In genomic region chr5:139439013-139439903, GRCh38 we compare ENCODE assay signal across 8 cellular contexts. TPM values are rescaled to one million over a fixed set of nuclear protein-coding genes. Genes with fewer than 3 reads are reported as not detected.
DNase-seq lines count a peak whose midpoint lies in the region; ATAC-seq and TF ChIP-seq lines count a peak whose summit lies in the region.

Gene DNAJC18, minus strand, starts transcription at chr5:139439525. Its CDS starts 80 bp downstream, at chr5:139439445.

- no peak for TF ChIP-seq CTCF in AG04450 (IDR thresholded peaks at IDR 0.05; ENCODE audit: low read depth, low read length)
- TF ChIP-seq CTCF in activated B cell treated with CpG ODN at 0.5 μM for 24 hours (IDR thresholded peaks at IDR 0.05): no peak
- no peak for TF ChIP-seq CTCF in cardiac fibroblast (IDR thresholded peaks at IDR 0.05; ENCODE audit: low read depth, low read length)
- peak in 2 of 11 experiments; percentile 3 to 29 for TF ChIP-seq CTCF in spleen (IDR thresholded peaks at IDR 0.05 in 8 of 11, conservative IDR thresholded peaks at IDR 0.05 in 3 of 11)

- peaks cover 7% of the 10 kb centered on the region for H3K36me3 Mint-ChIP-seq in activated B cell treated with CpG ODN at 0.5 μM for 24 hours (ENCODE audit: low read depth)

- peak; percentile 78 for DNase-seq in AG04450 (ENCODE audit: low read depth, low spot score)
- peak; percentile 97 for DNase-seq in NCI-H345 (lab: John Stamatoyannopoulos, UW)
- DNase-seq in activated B cell treated with CpG ODN at 0.5 μM for 24 hours: peak; percentile 87
- DNase-seq in cardiac fibroblast (ENCODE audit: low read depth in 2 of 2): peak; percentile 89 to 95
- peak; percentile 98 for DNase-seq in iPS-NIHi7 (ENCODE audit: extremely low spot score)
- peak; percentile 98 for DNase-seq in spleen

- peak within 1 kb of the TSS; percentile 99 for H3K4me3 Mint-ChIP-seq in activated B cell treated with CpG ODN at 0.5 μM for 24 hours

- peak within 1 kb of the TSS; percentile 99 for H3K27ac Mint-ChIP-seq in activated B cell treated with CpG ODN at 0.5 μM for 24 hours

- peaks cover 0 to 21% (median 0%) of the 10 kb centered on the region in 6 donors for H3K36me3 ChIP-seq in spleen

- H3K27me3 Mint-ChIP-seq in activated B cell treated with CpG ODN at 0.5 μM for 24 hours: no peaks in the 10 kb centered on the region

- H3K27ac ChIP-seq in AG04450 (ENCODE audit: low read depth, low read length): peak within 1 kb of the TSS; percentile 89
- H3K27ac ChIP-seq in spleen: peak within 1 kb of the TSS; percentile 91 to 99 (median 98)

- H3K4me3 ChIP-seq in AG04450 (ENCODE audit: low read depth, low read length): peak within 1 kb of the TSS; percentile 95
- H3K4me3 ChIP-seq in cardiac fibroblast (replicated peaks in 1 of 2; ENCODE audit: low read depth in 2 of 2, low read length in 2 of 2): peak within 1 kb of the TSS; percentile 93 to 95
- H3K4me3 ChIP-seq in spleen: peak within 1 kb of the TSS; percentile 58 to 87 (median 71)

- peaks cover 7 to 36% (median 14%) of the 10 kb centered on the region in 6 donors for H3K4me1 ChIP-seq in spleen

- CTCF ChIA-PET in AG04450 (lab: Charles Lee) (interaction anchor here (0.6 to 3.4 kb wide), 3 partner anchors 17 to 194 kb away, joined by 3 to 14 read pairs (median 5); no protein-coding TSS in a partner anchor), activated B cell treated with CpG ODN at 0.5 μM for 24 hours (lab: Charles Lee) (interaction anchor here (0.9 to 3.3 kb wide), 8 partner anchors 9 to 326 kb away, joined by 3 to 16 read pairs (median 3); partner anchors contain the start of gene PAIP2)

- no peaks in the 10 kb centered on the region for H3K9me3 Mint-ChIP-seq in activated B cell treated with CpG ODN at 0.5 μM for 24 hours

- 3 to 10% (median 4%) methylated on average over 22 to 49 of the region's 49 CpGs for WGBS in spleen, 5 donors

- ATAC-seq in HG03159 (IDR thresholded peaks at IDR 0.05; ENCODE audit: unreplicated experiment): peak; percentile 92
- peak; percentile 95 for ATAC-seq in activated B cell treated with CpG ODN at 0.5 μM for 24 hours (ENCODE audit: low read depth)

- in situ Hi-C loops in GM18951 (cut with MboI; ENCODE audit: low sequenced_read_pairs, unreplicated experiment): no loop called here

- intact Hi-C loops in activated B cell treated with CpG ODN at 0.5 μM for 24 hours (cut with micrococcal nuclease): loop anchor here (1.0 to 10.0 kb wide), 8 partner anchors 20 to 736 kb away; partner anchors contain the start of genes CYSTM1, SPATA24 and UBE2D2
- intact Hi-C loops in spleen (cut with DNase I; ENCODE audit: low total_unique reads): no loop called here

- TF ChIP-seq POLR2A in GM18951 (IDR thresholded peaks at IDR 0.05; ENCODE audit: extremely low read depth, insufficient read depth, insufficient read length) (peak; percentile 37), spleen (IDR thresholded peaks at IDR 0.05) (peak in 2 of 3 donors; percentile 1 to 64)

- peaks cover 12% of the 10 kb centered on the region for H3K4me1 Mint-ChIP-seq in activated B cell treated with CpG ODN at 0.5 μM for 24 hours

- POLR2A ChIA-PET in AG04450 (lab: Yijun Ruan, JAX) (interaction anchor here (0.6 to 1.3 kb wide), 3 partner anchors 43 to 78 kb away, joined by 3 to 4 read pairs (median 3); partner anchors contain the start of gene STING1), activated B cell treated with CpG ODN at 0.5 μM for 24 hours (lab: Charles Lee) (interaction anchor here (0.5 to 1.9 kb wide), 19 partner anchors 10 to 864 kb away, joined by 3 to 16 read pairs (median 4); partner anchors contain the start of genes HSPA9, MATR3 and UBE2D2)

- H3K9me3 ChIP-seq in AG04450 (ENCODE audit: control insufficient read depth, insufficient read depth, low read length) (no peaks in the 10 kb centered on the region; the same call in 1 of the 2 replicates), spleen (no peaks in the 10 kb centered on the region)

- H3K27me3 ChIP-seq in AG04450 (ENCODE audit: control insufficient read depth, insufficient read depth, low read length) (no peaks in the 10 kb centered on the region), spleen (replicated peaks in 1 of 7) (no peaks in the 10 kb centered on the region)

RNA-seq across cellular contexts. Expression of gene DNAJC18, which starts in this region (rescaled TPM):
- polyA plus RNA-seq in AG04450 (2011; rRNA removed): 12.7 and 17.7 TPM in 2 replicates
- 9.1 and 9.9 TPM in 2 replicates for polyA minus RNA-seq in AG04450 (2011; rRNA and poly(A)+ RNA removed)
- 9.1 and 9.6 TPM in 2 replicates for total RNA-seq in activated B cell treated with CpG ODN at 0.5 μM for 24 hours
- total RNA-seq in spleen: 10 to 100 TPM in 1 of 7 donors, 1 to 10 TPM in 6; 4.0 to 10.8 (median 7.8) TPM
- polyA plus RNA-seq in spleen: 1 to 10 TPM; 1.3 to 7.1 (median 4.5) TPM

Comparison
In these comparisons a context has a peak if more than half of its experiments do, and no peak if none do; other contexts are left out.
1. Peak in every context shown above with its lines: DNase-seq, ATAC-seq, H3K4me3 ChIP-seq and H3K27ac ChIP-seq.